Comparison of ENCODE assay signal across 8 cellular contexts in genomic region chr5:150781706-150782614, GRCh38. TPM values are rescaled to one million over a fixed set of nuclear protein-coding genes. Genes with fewer than 3 reads are reported as not detected.
DNase-seq lines count a peak whose midpoint lies in the region; ATAC-seq and TF ChIP-seq lines count a peak whose summit lies in the region.

No MANE protein-coding gene starts in this region.

- no peak for DNase-seq in activated CD4-positive, alpha-beta T cell treated with anti-CD3 and anti-CD28 coated beads for 36 hours
- DNase-seq in activated CD4-positive, alpha-beta T cell treated with anti-CD3 and anti-CD28 coated beads for 4 hours = no peak
- DNase-seq in astrocyte of the cerebellum (ENCODE audit: low read depth) = peak; percentile 91
- no peak for DNase-seq in left lung
- DNase-seq in type B pancreatic cell (ENCODE audit: extremely low spot score, unreplicated experiment) = no peak
- no peak for DNase-seq in NCI-H1694 (lab: John Stamatoyannopoulos, UW)
- DNase-seq in WERI-Rb-1 = no peak

- peaks cover 34% of the 10 kb centered on the region for H3K36me3 Mint-ChIP-seq in activated CD4-positive, alpha-beta T cell treated with anti-CD3 and anti-CD28 coated beads for 36 hours (ENCODE audit: low read depth)
- H3K36me3 Mint-ChIP-seq in type B pancreatic cell = peaks cover 9% of the 10 kb centered on the region

- H3K9me3 ChIP-seq in left lung (no peaks in the 10 kb centered on the region), WERI-Rb-1 (ENCODE audit: severe bottlenecking) (peaks cover 4% of the 10 kb centered on the region)

- H3K36me3 ChIP-seq in left lung = no peaks in the 10 kb centered on the region
- no peaks in the 10 kb centered on the region for H3K36me3 ChIP-seq in WERI-Rb-1

- H3K4me3 ChIP-seq in astrocyte of the cerebellum (ENCODE audit: low read depth, low read length) = peak overlapping the region; percentile 78
- no peak overlapping the region for H3K4me3 ChIP-seq in left lung
- H3K4me3 ChIP-seq in WERI-Rb-1 (ENCODE audit: low read depth, low read length) = no peak overlapping the region

- peaks cover 4% of the 10 kb centered on the region for H3K9me3 Mint-ChIP-seq in activated CD4-positive, alpha-beta T cell treated with anti-CD3 and anti-CD28 coated beads for 36 hours (ENCODE audit: low read depth)
- H3K9me3 Mint-ChIP-seq in type B pancreatic cell = no peaks in the 10 kb centered on the region

- H3K4me1 ChIP-seq in left lung = peaks cover 31 to 84% of the 10 kb centered on the region in 2 donors

- H3K27ac ChIP-seq in left lung = peak overlapping the region; percentile 74 to 82
- no peak overlapping the region for H3K27ac ChIP-seq in WERI-Rb-1

- H3K4me1 Mint-ChIP-seq in activated CD4-positive, alpha-beta T cell treated with anti-CD3 and anti-CD28 coated beads for 36 hours = peaks cover 71% of the 10 kb centered on the region
- H3K4me1 Mint-ChIP-seq in type B pancreatic cell (ENCODE audit: unreplicated experiment) = peaks cover 34% of the 10 kb centered on the region

- ATAC-seq in activated CD4-positive, alpha-beta T cell treated with anti-CD3 and anti-CD28 coated beads for 36 hours = no peak
- ATAC-seq in left lung (no peak), HG02588 (IDR thresholded peaks at IDR 0.05; ENCODE audit: unreplicated experiment) (no peak)

- CTCF ChIA-PET in activated CD4-positive, alpha-beta T cell treated with anti-CD3 and anti-CD28 coated beads for 36 hours (lab: Charles Lee) = interaction anchor here (0.6 to 7.0 kb wide), 14 partner anchors 8 to 357 kb away, joined by 3 to 44 read pairs (median 4); partner anchors contain the start of genes DCTN4, IRGM and RBM22

- POLR2A ChIA-PET in activated CD4-positive, alpha-beta T cell treated with anti-CD3 and anti-CD28 coated beads for 36 hours (lab: Charles Lee) = interaction anchor here (0.7 kb wide), 1 partner anchor 41 kb away, joined by 4 read pairs; no protein-coding TSS in a partner anchor

- no peak overlapping the region for H3K4me3 Mint-ChIP-seq in activated CD4-positive, alpha-beta T cell treated with anti-CD3 and anti-CD28 coated beads for 36 hours
- peak overlapping the region; percentile 72 for H3K4me3 Mint-ChIP-seq in type B pancreatic cell

- TF ChIP-seq CTCF in astrocyte of the cerebellum (IDR thresholded peaks at IDR 0.05; ENCODE audit: low read depth, low read length, missing control alignments) (no peak), left lung (IDR thresholded peaks at IDR 0.05) (no peak), type B pancreatic cell (conservative IDR thresholded peaks at IDR 0.05) (no peak), WERI-Rb-1 (IDR thresholded peaks at IDR 0.05; ENCODE audit: low read depth, low read length) (no peak)

- peak overlapping the region; percentile 90 for H3K27ac Mint-ChIP-seq in activated CD4-positive, alpha-beta T cell treated with anti-CD3 and anti-CD28 coated beads for 36 hours
- peak overlapping the region; percentile 51 for H3K27ac Mint-ChIP-seq in type B pancreatic cell

- intact Hi-C loops in activated CD4-positive, alpha-beta T cell treated with anti-CD3 and anti-CD28 coated beads for 36 hours (cut with DNase I, micrococcal nuclease) = loop anchor here (2.0 to 10.0 kb wide), 5 partner anchors 65 to 335 kb away; partner anchors contain the start of genes IRGM (in 2 of the 2), TNIP1 (in 2 of the 2) and RPS14 (in 1 of the 2)
- intact Hi-C loops in left lung (cut with DNase I) = no loop called here

- no peaks in the 10 kb centered on the region for H3K27me3 ChIP-seq in left lung
- H3K27me3 ChIP-seq in WERI-Rb-1 (ENCODE audit: insufficient read depth, low read depth, severe bottlenecking) = no peaks in the 10 kb centered on the region

- in situ Hi-C loops in astrocyte of the cerebellum (cut with HindIII; ENCODE audit: low sequenced_read_pairs) = no loop called here

- H3K27me3 Mint-ChIP-seq in activated CD4-positive, alpha-beta T cell treated with anti-CD3 and anti-CD28 coated beads for 36 hours = no peaks in the 10 kb centered on the region
- no peaks in the 10 kb centered on the region for H3K27me3 Mint-ChIP-seq in type B pancreatic cell

RNA-seq across cellular contexts. Expression of gene SMIM3, which starts 3.4 kb away (rescaled TPM):
- total RNA-seq in activated CD4-positive, alpha-beta T cell treated with anti-CD3 and anti-CD28 coated beads for 36 hours = 10 to 100 TPM; 16.8 to 16.9 TPM
- total RNA-seq in left lung = 10 to 100 TPM; 16.4 to 20.1 TPM
- 8.2 and 11.0 TPM in 2 replicates for total RNA-seq in type B pancreatic cell (ENCODE audit: low replicate concordance)

RNA-seq across cellular contexts. Expression of gene DCTN4, which starts 23.1 kb away (rescaled TPM):
- 10 to 100 TPM; 31.7 to 49.0 TPM for total RNA-seq in activated CD4-positive, alpha-beta T cell treated with anti-CD3 and anti-CD28 coated beads for 36 hours
- total RNA-seq in left lung (10 to 100 TPM; 69.5 to 70.0 TPM), type B pancreatic cell (ENCODE audit: low replicate concordance) (41.8 and 63.9 TPM in 2 replicates)

Comparison
In these comparisons a context has a peak if more than half of its experiments do, and no peak if none do; other contexts are left out.
1. intact Hi-C loops: an anchor here in activated CD4-positive, alpha-beta T cell treated with anti-CD3 and anti-CD28 coated beads for 36 hours (2.0 to 10.0 kb wide); none called in left lung.